ENCODE assay signal across 12 cellular contexts in genomic region chr2:36404312-36404711, GRCh38. TPM values are rescaled to one million over a fixed set of nuclear protein-coding genes. Genes with fewer than 3 reads are reported as not detected.
DNase-seq lines count a peak whose midpoint lies in the region; ATAC-seq and TF ChIP-seq lines count a peak whose summit lies in the region.
"Had no signal": no experiment of that assay in that cellular context is flagged by ENCODE, and none has a peak within 500 bp of the region (broad histone marks: within the 10 kb centered on the region; RNA-seq: fewer than 3 reads in every experiment).

No MANE protein-coding gene starts in this region.

- no peaks in the 10 kb centered on the region for H4K20me1 ChIP-seq in BLaER1

- no peak overlapping the region for H3K9ac ChIP-seq in BLaER1

- H3K9me3 ChIP-seq in BLaER1, result no peaks in the 10 kb centered on the region
- H3K9me3 ChIP-seq: body of pancreas, vagina had no signal

- ATAC-seq in GM21717 (IDR thresholded peaks at IDR 0.05; ENCODE audit: unreplicated experiment), result peak; percentile 46
- no peak for ATAC-seq in stimulated activated memory B cell treated with anti-CD40 and anti-IgM and Interleukin-4, amounts not matched to agents 10 μg/mL and 1 μg/mL and 100 μg/mL, for 72 hours

- peaks cover 21% of the 10 kb centered on the region for H3K4me1 ChIP-seq in BLaER1

- H3K9me3 Mint-ChIP-seq in stimulated activated memory B cell treated with anti-CD40 and anti-IgM and Interleukin-4, amounts not matched to agents 10 μg/mL and 1 μg/mL and 100 μg/mL, for 72 hours, result no peaks in the 10 kb centered on the region

- no peaks in the 10 kb centered on the region for H3K36me3 Mint-ChIP-seq in stimulated activated memory B cell treated with anti-CD40 and anti-IgM and Interleukin-4, amounts not matched to agents 10 μg/mL and 1 μg/mL and 100 μg/mL, for 72 hours

- no peak overlapping the region for H3K27ac Mint-ChIP-seq in stimulated activated memory B cell treated with anti-CD40 and anti-IgM and Interleukin-4, amounts not matched to agents 10 μg/mL and 1 μg/mL and 100 μg/mL, for 72 hours

- no peaks in the 10 kb centered on the region for H3K27me3 ChIP-seq in BLaER1
- H3K27me3 ChIP-seq: body of pancreas, vagina had no signal

- TF ChIP-seq CTCF in fibroblast of mammary gland (conservative IDR thresholded peaks at IDR 0.05; ENCODE audit: control insufficient read depth, insufficient read depth, low read depth, low read length), result no peak

- peak; percentile 65 for DNase-seq in NCI-H82 (lab: John Stamatoyannopoulos, UW)
- DNase-seq in fibroblast of mammary gland (ENCODE audit: low read depth), result peak; percentile 21
- DNase-seq in cerebellum (ENCODE audit: low spot score), result no peak
- DNase-seq in SIG-M5 (lab: John Stamatoyannopoulos, UW), result no peak
- DNase-seq in NCI-H1417 treated with DMSO at 0.1 percent for 48 hours (lab: John Stamatoyannopoulos, UW), result no peak
- DNase-seq: body of pancreas, NCI-H2171 treated with DMSO at 0.1 percent for 48 hours had no signal

- H3K36me3 ChIP-seq in BLaER1, result 0 out of 2 replicates have a peak, but pooled peaks cover 4% of the 10 kb centered on the region
- H3K36me3 ChIP-seq: vagina had no signal

- no peaks in the 10 kb centered on the region for H3K4me1 Mint-ChIP-seq in stimulated activated memory B cell treated with anti-CD40 and anti-IgM and Interleukin-4, amounts not matched to agents 10 μg/mL and 1 μg/mL and 100 μg/mL, for 72 hours

- no peaks in the 10 kb centered on the region for H3K27me3 Mint-ChIP-seq in stimulated activated memory B cell treated with anti-CD40 and anti-IgM and Interleukin-4, amounts not matched to agents 10 μg/mL and 1 μg/mL and 100 μg/mL, for 72 hours

- H3K4me3 Mint-ChIP-seq in stimulated activated memory B cell treated with anti-CD40 and anti-IgM and Interleukin-4, amounts not matched to agents 10 μg/mL and 1 μg/mL and 100 μg/mL, for 72 hours, result no peak overlapping the region

- H3K4me2 ChIP-seq in BLaER1, result peak overlapping the region; percentile 63

- 0 out of 2 replicates have a peak overlapping the region, but pooled peaks have one; percentile 6 for H3K27ac ChIP-seq in BLaER1
- H3K27ac ChIP-seq: vagina had no signal

- H3K4me3 ChIP-seq in BLaER1 (no peak overlapping the region), fibroblast of mammary gland (ENCODE audit: control insufficient read depth, low read depth, low read length) (no peak overlapping the region)
- H3K4me3 ChIP-seq: body of pancreas, lung, vagina had no signal

RNA-seq across cellular contexts. Expression of gene CRIM1, which starts 48.7 kb away (rescaled TPM):
- total RNA-seq in cerebellum, result 47.9 TPM

Comparison
In these comparisons a context has a peak if more than half of its experiments do, and no peak if none do; other contexts are left out.
1. DNase-seq: peak in NCI-H82 (single experiment) and fibroblast of mammary gland (single experiment); none in cerebellum (single experiment), SIG-M5 (single experiment) and NCI-H1417 treated with DMSO at 0.1 percent for 48 hours (single experiment).